In genomic region chr11:15046673-15047072, GRCh38 we compare ENCODE assay signal across 1 cellular context.
TF ChIP-seq lines count a peak whose summit lies in the region.

No MANE protein-coding gene starts in this region.

TF ChIP-seq in HEK293, 187 proteins besides CTCF, POLR2A, EP300 and RAD21 (continued from another document):
- TF ChIP-seq ZBTB11 (tag by site-specific recombination; conservative IDR thresholded peaks at IDR 0.05; ENCODE audit: low read depth) (peak; percentile 44), ZNF394 (tag by site-specific recombination; IDR thresholded peaks at IDR 0.05; ENCODE audit: borderline replicate concordance) (peak; percentile 74)
TF ChIP-seq in HEK293: peak in this region for 8; not testable (repeated sequence) for 179.
